ENCODE assay signal across 9 cellular contexts in genomic region chr15:41870689-41871081, GRCh38. TPM values are rescaled to one million over a fixed set of nuclear protein-coding genes. Genes with fewer than 3 reads are reported as not detected.
DNase-seq lines count a peak whose midpoint lies in the region; ATAC-seq, FAIRE-seq and TF ChIP-seq lines count a peak whose summit lies in the region.
"Had no signal": no experiment of that assay in that cellular context is flagged by ENCODE, and none has a peak within 500 bp of the region (broad histone marks: within the 10 kb centered on the region; RNA-seq: fewer than 3 reads in every experiment).

No MANE protein-coding gene starts in this region.

- H3K4me3 ChIP-seq in RWPE2 (ENCODE audit: severe bottlenecking) (no peak overlapping the region), keratinocyte (ENCODE audit: control insufficient read depth in 2 of 3, extremely low read depth in 1 of 3, insufficient read depth in 2 of 3, low read depth in 1 of 3, low read length in 3 of 3) (no peak overlapping the region)

- peak; percentile 87 for FAIRE-seq in keratinocyte (lab: Jason Lieb, UNC)

- H3K4me1 ChIP-seq in RWPE2 (ENCODE audit: insufficient read depth, poor library complexity, severe bottlenecking) (peaks cover 5% of the 10 kb centered on the region), keratinocyte (ENCODE audit: control insufficient read depth, extremely low read depth, insufficient read depth, low read length) (peaks cover 20% of the 10 kb centered on the region)

- H3K27ac ChIP-seq in RWPE2 (ENCODE audit: poor library complexity, severe bottlenecking) (peak overlapping the region; percentile 49), keratinocyte (ENCODE audit: control insufficient read depth, insufficient read depth, low read length) (no peak overlapping the region)

- no peak overlapping the region for H3K9ac ChIP-seq in keratinocyte (ENCODE audit: control insufficient read depth, extremely low read depth, insufficient read depth, low read length)

- H3K9me1 ChIP-seq in keratinocyte (ENCODE audit: control insufficient read depth, extremely low read depth, insufficient read depth, low read length): no peaks in the 10 kb centered on the region

- H3K9me3 ChIP-seq in RWPE2 (ENCODE audit: severe bottlenecking) (no peaks in the 10 kb centered on the region), keratinocyte (ENCODE audit: control insufficient read depth, low read depth, low read length) (no peaks in the 10 kb centered on the region)

- H3K79me2 ChIP-seq in keratinocyte (ENCODE audit: control insufficient read depth, insufficient read depth, low read length): no peaks in the 10 kb centered on the region

- ATAC-seq in RWPE2 (ENCODE audit: low read depth) (peak; percentile 93), GM21528 (IDR thresholded peaks at IDR 0.05; ENCODE audit: low FRiP score, unreplicated experiment) (no peak), HG03342 (IDR thresholded peaks at IDR 0.05; ENCODE audit: unreplicated experiment) (no peak)

- no peak overlapping the region for H3K4me2 ChIP-seq in keratinocyte (ENCODE audit: control insufficient read depth, extremely low read depth, insufficient read depth, low read depth, low read length)

- no peak overlapping the region for H2AFZ ChIP-seq in keratinocyte (ENCODE audit: control insufficient read depth, low read length)

- DNase-seq in RWPE2 (ENCODE audit: low spot score): peak; percentile 90
- DNase-seq in activated T-helper 1 cell treated with Interleukin-2 at 50 U/mL for 16 hours (ENCODE audit: low read depth): peak; percentile 45
- DNase-seq in keratinocyte (ENCODE audit: low read depth, low spot score): peak; percentile 54
- peak; percentile 38 for DNase-seq in stimulated activated CD8-positive, alpha-beta memory T cell treated with anti-CD3 and anti-CD28 coated beads, Interleukin-4, amount 100 ng/mL, for 24 hours (ENCODE audit: low read depth)
- DNase-seq in NCI-H2227 (lab: John Stamatoyannopoulos, UW; ENCODE audit: unreplicated experiment): no peak
- no peak for DNase-seq in NCI-H2081 treated with DMSO at 0.1 percent for 48 hours (lab: John Stamatoyannopoulos, UW)
- DNase-seq: naive B cell had no signal

- H3K36me3 ChIP-seq in RWPE2 (ENCODE audit: low read depth): no peaks in the 10 kb centered on the region
- H3K36me3 ChIP-seq in keratinocyte (ENCODE audit: control insufficient read depth in 2 of 2, extremely low read depth in 1 of 2, insufficient read depth in 2 of 2, low read length in 2 of 2): no peaks in the 10 kb centered on the region

- H3K27me3 ChIP-seq in RWPE2 (ENCODE audit: insufficient read depth, poor library complexity, severe bottlenecking) (no peaks in the 10 kb centered on the region), keratinocyte (ENCODE audit: control insufficient read depth, extremely low read depth, insufficient read depth, low read length) (peaks cover 10% of the 10 kb centered on the region)

- no peaks in the 10 kb centered on the region for H4K20me1 ChIP-seq in keratinocyte (ENCODE audit: control insufficient read depth, extremely low read depth, insufficient read depth, low read length)

- TF ChIP-seq CTCF in RWPE2 (IDR thresholded peaks at IDR 0.05; ENCODE audit: poor library complexity, severe bottlenecking) (no peak), keratinocyte (optimal IDR thresholded peaks at IDR 0.05 in 1 of 3, IDR thresholded peaks at IDR 0.05 in 1 of 3, conservative IDR thresholded peaks at IDR 0.05 in 1 of 3; ENCODE audit: extremely low read depth in 1 of 3, insufficient read depth in 2 of 3, low read length in 3 of 3) (no peak)

- dilution Hi-C loops in keratinocyte (cut with MboI; ENCODE audit: extremely low pct_ligation_motif_present, low sequenced_read_pairs): no loop called here

RNA-seq across cellular contexts. Expression of gene SPTBN5, which starts 23.2 kb away (rescaled TPM):
- 0.61 to 1.1 TPM (median 0.66 TPM) in 3 replicates for polyA plus RNA-seq in keratinocyte
- polyA plus RNA-seq in keratinocyte (2011; ENCODE audit: low read depth): 0.46 TPM
- polyA plus RNA-seq in keratinocyte (2011; cell fraction: cytosol; rRNA removed): 0.14 and 0.22 TPM in 2 replicates
- 3.0 and 3.3 TPM in 2 replicates for polyA plus RNA-seq in keratinocyte (2011; cell fraction: nucleus; rRNA removed)
- 0.64 and 1.9 TPM in 2 replicates for polyA plus RNA-seq in keratinocyte (2012; ENCODE audit: low replicate concordance)
- polyA minus RNA-seq in keratinocyte: 0.13 to 1.1 TPM (median 0.36 TPM) in 3 replicates
- not detected for polyA minus RNA-seq in keratinocyte (2011; cell fraction: cytosol; rRNA and poly(A)+ RNA removed)
- 0.62 and 1.4 TPM in 2 replicates for polyA minus RNA-seq in keratinocyte (2011; cell fraction: nucleus; rRNA and poly(A)+ RNA removed)

RNA-seq across cellular contexts. Expression of gene PLA2G4B, which starts 32.0 kb away (rescaled TPM):
- polyA plus RNA-seq in keratinocyte: 3.9 to 9.8 TPM (median 8.6 TPM) in 3 replicates
- 16.9 TPM for polyA plus RNA-seq in keratinocyte (2011; ENCODE audit: low read depth)
- polyA plus RNA-seq in keratinocyte (2011; cell fraction: cytosol; rRNA removed): 1.2 and 1.3 TPM in 2 replicates
- 14.1 TPM in 2 replicates for polyA plus RNA-seq in keratinocyte (2011; cell fraction: nucleus; rRNA removed)
- polyA plus RNA-seq in keratinocyte (2012; ENCODE audit: low replicate concordance): 1.9 and 50.8 TPM in 2 replicates
- 0.92 to 6.6 TPM (median 6.6 TPM) in 3 replicates for polyA minus RNA-seq in keratinocyte
- polyA minus RNA-seq in keratinocyte (2011; cell fraction: cytosol; rRNA and poly(A)+ RNA removed): 2.1 TPM
- 7.7 and 8.4 TPM in 2 replicates for polyA minus RNA-seq in keratinocyte (2011; cell fraction: nucleus; rRNA and poly(A)+ RNA removed)

RNA-seq across cellular contexts. Expression of gene JMJD7, which starts 42.8 kb away (rescaled TPM):
- 7.8 to 8.2 TPM (median 7.8 TPM) in 3 replicates for polyA plus RNA-seq in keratinocyte
- polyA plus RNA-seq in keratinocyte (2011; ENCODE audit: low read depth): 7.2 TPM
- 3.0 and 5.2 TPM in 2 replicates for polyA plus RNA-seq in keratinocyte (2011; cell fraction: cytosol; rRNA removed)
- polyA plus RNA-seq in keratinocyte (2011; cell fraction: nucleus; rRNA removed): 2.9 and 5.3 TPM in 2 replicates
- polyA plus RNA-seq in keratinocyte (2012; ENCODE audit: low replicate concordance): 9.4 and 11.9 TPM in 2 replicates
- polyA minus RNA-seq in keratinocyte: 2.1 to 5.8 TPM (median 3.3 TPM) in 3 replicates
- 5.2 TPM for polyA minus RNA-seq in keratinocyte (2011; cell fraction: cytosol; rRNA and poly(A)+ RNA removed)
- polyA minus RNA-seq in keratinocyte (2011; cell fraction: nucleus; rRNA and poly(A)+ RNA removed): 1.8 TPM in 1 of 2 replicates, not detected in the other

Comparison
In these comparisons a context has a peak if more than half of its experiments do, and no peak if none do; other contexts are left out.
1. DNase-seq: peak in RWPE2 (single experiment), activated T-helper 1 cell treated with Interleukin-2 at 50 U/mL for 16 hours (single experiment), keratinocyte (single experiment) and stimulated activated CD8-positive, alpha-beta memory T cell treated with anti-CD3 and anti-CD28 coated beads, Interleukin-4, amount 100 ng/mL, for 24 hours (single experiment); none in NCI-H2227 (single experiment) and NCI-H2081 treated with DMSO at 0.1 percent for 48 hours (single experiment).